In genomic region chr19:41221514-41222205, GRCh38 we compare ENCODE assay signal across 11 cellular contexts. TPM values are rescaled to one million over a fixed set of nuclear protein-coding genes. Genes with fewer than 3 reads are reported as not detected.
A peak's percentile ranks its signal among the peaks of the same experiment; 100 is the strongest.
DNase-seq lines count a peak whose midpoint lies in the region; ATAC-seq and TF ChIP-seq lines count a peak whose summit lies in the region.
"Had no signal": no experiment of that assay in that cellular context is flagged by ENCODE, and none has a peak within 500 bp of the region (broad histone marks: within the 10 kb centered on the region; RNA-seq: fewer than 3 reads in every experiment).

No MANE protein-coding gene starts in this region.

- TF ChIP-seq CTCF in AG09309 (IDR thresholded peaks at IDR 0.05; ENCODE audit: control insufficient read depth, insufficient read depth, low read depth, low read length, missing control alignments) (no peak), RWPE2 (IDR thresholded peaks at IDR 0.05; ENCODE audit: poor library complexity, severe bottlenecking) (no peak), fibroblast of lung (conservative IDR thresholded peaks at IDR 0.05 in 1 of 2, IDR thresholded peaks at IDR 0.05 in 1 of 2; ENCODE audit: low read depth in 1 of 2, low read length in 2 of 2) (no peak), sigmoid colon (IDR thresholded peaks at IDR 0.05) (no peak)

- H3K9me3 ChIP-seq in RWPE2 (ENCODE audit: severe bottlenecking) (no peaks in the 10 kb centered on the region), fibroblast of lung (ENCODE audit: control insufficient read depth, insufficient read depth, low read depth, low read length) (no peaks in the 10 kb centered on the region), sigmoid colon (no peaks in the 10 kb centered on the region)

- H3K9ac ChIP-seq in fibroblast of lung (ENCODE audit: insufficient read depth, low read length) = peak overlapping the region; percentile 77

- peak overlapping the region; percentile 93 for H3K4me2 ChIP-seq in fibroblast of lung (ENCODE audit: extremely low read depth, insufficient read depth, low read length)

- peaks cover 60% of the 10 kb centered on the region for H3K79me2 ChIP-seq in fibroblast of lung (ENCODE audit: control insufficient read depth, insufficient read depth, low read length)

- 87 to 90% methylated on average over 20 of the region's 20 CpGs for WGBS in sigmoid colon, 2 donors

- intact Hi-C loops in sigmoid colon (cut with DNase I) = no loop called here

- H4K20me1 ChIP-seq in fibroblast of lung (ENCODE audit: control insufficient read depth, extremely low read depth, insufficient read depth, low read length) = no peaks in the 10 kb centered on the region

- TF ChIP-seq POLR2A in sigmoid colon (IDR thresholded peaks at IDR 0.05) = no peak

- H2AFZ ChIP-seq in fibroblast of lung (ENCODE audit: low read length) = no peak overlapping the region

- TF ChIP-seq EP300 in sigmoid colon (IDR thresholded peaks at IDR 0.05) = no peak

- H3K27ac ChIP-seq in RWPE2 (ENCODE audit: poor library complexity, severe bottlenecking) = peak overlapping the region; percentile 95
- peak overlapping the region; percentile 99 for H3K27ac ChIP-seq in fibroblast of lung (ENCODE audit: insufficient read depth, low read length)
- peak overlapping the region; percentile 91 to 98 (median 94) for H3K27ac ChIP-seq in sigmoid colon

- peaks cover 52% of the 10 kb centered on the region for H3K36me3 ChIP-seq in RWPE2 (ENCODE audit: low read depth)
- H3K36me3 ChIP-seq in fibroblast of lung (ENCODE audit: control insufficient read depth, insufficient read depth, low read length) = peaks cover 38% of the 10 kb centered on the region
- peaks cover 0 to 15% (median 4%) of the 10 kb centered on the region in 4 donors for H3K36me3 ChIP-seq in sigmoid colon

- DNase-seq in AG09309 (ENCODE audit: low read depth) (no peak), RWPE2 (ENCODE audit: low spot score) (no peak), fibroblast of lung (ENCODE audit: low read depth in 2 of 2) (no peak), sigmoid colon (no peak), NCI-H1694 (lab: John Stamatoyannopoulos, UW) (no peak), NCI-H1436 treated with DMSO at 0.1 percent for 48 hours (lab: John Stamatoyannopoulos, UW) (no peak)
- DNase-seq: NCI-H1105, Right ventricle myocardium superior had no signal

- peak overlapping the region; percentile 69 for H3K4me3 ChIP-seq in AG09309 (ENCODE audit: control insufficient read depth, low read depth, low read length)
- H3K4me3 ChIP-seq in RWPE2 (ENCODE audit: severe bottlenecking) = no peak overlapping the region
- H3K4me3 ChIP-seq in fibroblast of lung (replicated peaks in 1 of 4; ENCODE audit: control extremely low read depth in 1 of 4, insufficient read depth in 1 of 4, low read depth in 3 of 4, low read length in 4 of 4) = peak overlapping the region; percentile 10 to 92 (median 82)
- H3K4me3 ChIP-seq in sigmoid colon = no peak overlapping the region

- no peaks in the 10 kb centered on the region for H3K27me3 ChIP-seq in RWPE2 (ENCODE audit: insufficient read depth, poor library complexity, severe bottlenecking)
- H3K27me3 ChIP-seq in fibroblast of lung (ENCODE audit: control insufficient read depth, insufficient read depth, low read length) = no peaks in the 10 kb centered on the region
- no peaks in the 10 kb centered on the region for H3K27me3 ChIP-seq in sigmoid colon

- H3K4me1 ChIP-seq in RWPE2 (ENCODE audit: insufficient read depth, poor library complexity, severe bottlenecking) (peaks cover 42% of the 10 kb centered on the region), fibroblast of lung (ENCODE audit: control insufficient read depth, extremely low read depth, insufficient read depth, low read length) (peaks cover 47% of the 10 kb centered on the region), sigmoid colon (peaks cover 0 to 68% (median 58%) of the 10 kb centered on the region in 4 donors)

- ATAC-seq in RWPE2 (ENCODE audit: low read depth) (no peak), HG02981 (IDR thresholded peaks at IDR 0.05; ENCODE audit: unreplicated experiment) (no peak), HG02973 (IDR thresholded peaks at IDR 0.05; ENCODE audit: unreplicated experiment) (no peak)
- ATAC-seq: left lobe of liver had no signal

RNA-seq across cellular contexts. Expression of gene AXL, which starts 2.6 kb away (rescaled TPM):
- total RNA-seq in fibroblast of lung = 107 and 223 TPM in 2 replicates
- 231 and 319 TPM in 2 replicates for polyA plus RNA-seq in fibroblast of lung
- 332 and 351 TPM in 2 replicates for polyA plus RNA-seq in fibroblast of lung (2012)
- 2,777 and 4,130 TPM in 2 replicates for polyA minus RNA-seq in fibroblast of lung (ENCODE audit: low replicate concordance)
- total RNA-seq in sigmoid colon = 100 to 1,000 TPM in 1 of 4 donors, 10 to 100 TPM in 3; 85.9 to 108 (median 95.4) TPM
- 10 to 100 TPM in 1 of 3 donors, 1 to 10 TPM in 2; 5.4 to 10.7 (median 7.4) TPM for polyA plus RNA-seq in sigmoid colon

RNA-seq across cellular contexts. Expression of gene CYP2S1, which starts 28.6 kb away (rescaled TPM):
- total RNA-seq in fibroblast of lung (2.1 and 3.5 TPM in 2 replicates), sigmoid colon (1 to 10 TPM in 2 of 4 donors, under 1 TPM in 2; 0.41 to 1.4 (median 0.80) TPM)
- polyA plus RNA-seq in fibroblast of lung (0.93 and 7.5 TPM in 2 replicates), sigmoid colon (10 to 100 TPM in 1 of 3 donors, 1 to 10 TPM in 2; 6.0 to 18.6 (median 8.6) TPM)
- polyA plus RNA-seq in fibroblast of lung (2012) = 3.0 and 29.9 TPM in 2 replicates
- polyA minus RNA-seq in fibroblast of lung (ENCODE audit: low replicate concordance) = 13.9 and 79.2 TPM in 2 replicates

RNA-seq across cellular contexts. Expression of gene HNRNPUL1, which starts 42.5 kb away (rescaled TPM):
- total RNA-seq in fibroblast of lung (47.3 and 58.1 TPM in 2 replicates), sigmoid colon (100 to 1,000 TPM; 120 to 153 (median 130) TPM)
- polyA plus RNA-seq in fibroblast of lung (36.4 and 60.4 TPM in 2 replicates), sigmoid colon (100 to 1,000 TPM in 1 of 3 donors, 10 to 100 TPM in 2; 61.9 to 133 (median 65.0) TPM)
- 121 and 163 TPM in 2 replicates for polyA plus RNA-seq in fibroblast of lung (2012)
- 123 and 228 TPM in 2 replicates for polyA minus RNA-seq in fibroblast of lung (ENCODE audit: low replicate concordance)

Comparison
In these comparisons a context has a peak if more than half of its experiments do, and no peak if none do; other contexts are left out.
1. H3K4me3 ChIP-seq: peak in AG09309 (single experiment) and fibroblast of lung (4 of 4); none in RWPE2 (single experiment) and sigmoid colon (0 of 4).
2. Peak in every context shown above with its lines, with median percentiles within 50 percentile points of each other: H3K27ac ChIP-seq.